In the genomic region with DNA sequence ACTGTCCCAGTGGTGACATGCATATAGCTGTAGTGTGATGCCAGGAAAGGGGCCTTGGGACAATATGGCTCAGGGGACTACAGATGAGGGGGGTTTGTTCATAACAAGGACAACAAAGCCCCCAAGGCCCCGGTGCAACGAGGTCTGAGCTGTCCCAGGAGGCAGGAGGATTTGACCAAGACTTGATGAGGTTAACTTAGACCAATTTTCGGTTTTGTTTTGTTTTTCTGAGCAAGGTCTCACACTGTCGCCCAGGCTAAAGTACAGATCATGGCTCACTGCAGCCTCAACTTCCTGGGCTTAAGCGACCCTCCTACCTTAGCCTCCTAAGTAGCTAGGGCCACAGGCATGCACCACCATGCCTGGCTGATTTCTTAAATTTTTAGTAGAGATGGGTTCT, we compare ENCODE assay signal across 21 cellular contexts.
"Had no signal": no experiment of that assay in that cellular context is flagged by ENCODE, and none has a peak within 500 bp of the region (broad histone marks: within the 10 kb centered on the region; RNA-seq: fewer than 3 reads in every experiment).

No MANE protein-coding gene starts in this region.

- H3K36me3 ChIP-seq: neural progenitor cell, thyroid gland had no signal

- H3K9me3 ChIP-seq: mucosa of descending colon, thyroid gland had no signal

- ATAC-seq: activated naive CD8-positive, alpha-beta T cell treated with anti-CD3 and anti-CD28 coated beads, Interleukin-2, amount 50 U/mL, for 24 hours; left cardiac atrium; mucosa of descending colon had no signal

- H3K27me3 ChIP-seq: dorsolateral prefrontal cortex, hepatocyte, neural progenitor cell, thyroid gland had no signal

- H3K4me3 ChIP-seq: dorsolateral prefrontal cortex, hepatocyte, mucosa of descending colon, neural progenitor cell, thyroid gland had no signal

- H3K4me1 ChIP-seq: neural progenitor cell had no signal

- DNase-seq: activated B cell treated with CpG ODN at 0.5 μM for 24 hours; activated CD4-positive, alpha-beta memory T cell treated with anti-CD3 and anti-CD28 coated beads, Interleukin-2, amount 10 ng/mL, durations not matched to agents 7 days and 5 days; activated CD4-positive, alpha-beta T cell treated with anti-CD3 and anti-CD28 coated beads for 4 hours; activated naive CD4-positive, alpha-beta T cell treated with anti-CD3 and anti-CD28 coated beads, Interleukin-2, amount 10 ng/mL, durations not matched to agents 7 days and 5 days; activated naive CD8-positive, alpha-beta T cell treated with anti-CD3 and anti-CD28 coated beads, Interleukin-2, amount 50 U/mL, for 24 hours; activated T-cell treated with anti-CD3 and anti-CD28 coated beads, Interleukin-2, amount 50 U/mL, for 24 hours; anterior cingulate cortex; central memory CD4-positive, alpha-beta T cell; dorsolateral prefrontal cortex; foreskin fibroblast; left cardiac atrium; mesenchymal stem cell; mucosa of descending colon; naive B cell; stimulated activated CD4-positive, alpha-beta T cell treated with anti-CD3 and anti-CD28 coated beads, Interleukin-2, amount 100 ng/mL, for 24 hours; stimulated activated naive CD4-positive, alpha-beta T cell treated with Interleukin-2 at 50 U/mL for 16 hours; thyroid gland had no signal

- FAIRE-seq: colon had no signal

- H3K9ac ChIP-seq: neural progenitor cell had no signal

- H3K27ac ChIP-seq: dorsolateral prefrontal cortex, epithelial cell of prostate, hepatocyte, neural progenitor cell, thyroid gland had no signal

- H3K4me2 ChIP-seq: hepatocyte, neural progenitor cell had no signal
